8 cellular contexts compared by ENCODE assay signal in the genomic region with DNA sequence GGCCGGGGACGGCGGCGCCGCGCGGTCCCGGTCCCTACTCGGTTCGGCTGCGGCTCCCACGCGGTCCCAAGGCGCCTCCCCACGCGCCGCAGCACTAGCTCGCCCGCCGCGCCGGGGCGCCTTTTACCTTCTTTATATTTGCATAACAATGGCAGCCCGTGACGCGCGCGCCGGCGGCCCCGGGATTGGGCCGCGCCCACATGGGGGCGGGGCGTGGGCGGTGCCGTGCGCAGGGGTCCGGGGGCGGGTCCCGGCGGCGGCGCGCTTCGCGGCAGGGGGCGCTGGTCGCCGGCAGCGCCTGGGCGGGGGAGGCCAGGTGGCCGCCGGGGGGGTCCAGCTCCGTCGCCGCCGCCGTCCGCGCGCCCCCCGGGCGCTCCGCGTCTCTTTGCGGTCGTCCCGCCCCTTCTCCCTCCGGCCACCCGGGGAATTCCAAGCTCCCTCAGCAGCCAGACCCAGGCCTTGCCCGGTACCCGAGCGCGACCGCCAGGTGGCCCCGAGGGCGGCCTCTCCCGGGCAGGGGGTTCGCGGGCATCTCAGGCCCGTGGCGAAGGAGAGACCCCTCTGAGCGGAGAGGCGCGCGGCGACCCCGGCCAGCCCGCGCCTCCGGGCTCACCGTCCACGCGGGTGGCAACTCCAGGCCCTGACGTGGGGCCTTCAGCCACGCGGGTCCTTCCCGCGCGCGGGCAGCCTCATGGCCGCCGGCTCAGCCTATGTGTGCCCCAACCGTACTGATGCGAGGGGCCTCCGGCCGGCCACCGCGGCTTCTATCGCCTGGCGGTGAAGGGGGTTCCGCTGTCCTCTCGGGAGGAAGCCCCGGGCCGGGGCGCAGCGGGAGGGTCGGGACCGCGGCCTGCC. TPM values are rescaled to one million over a fixed set of nuclear protein-coding genes. Genes with fewer than 3 reads are reported as not detected.
DNase-seq lines count a peak whose midpoint lies in the region; ATAC-seq lines count a peak whose summit lies in the region.

A gene with protein sequence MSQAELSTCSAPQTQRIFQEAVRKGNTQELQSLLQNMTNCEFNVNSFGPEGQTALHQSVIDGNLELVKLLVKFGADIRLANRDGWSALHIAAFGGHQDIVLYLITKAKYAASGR (minus strand): TSS at position 96 of the 855 bp plus-strand sequence. CDS start 343 bp downstream, outside the sequence.

- peak within 1 kb of the TSS; percentile 68 for H3K4me3 Mint-ChIP-seq in activated CD4-positive, alpha-beta memory T cell treated with anti-CD3 and anti-CD28 coated beads for 36 hours

- intact Hi-C loops in activated CD4-positive, alpha-beta memory T cell treated with anti-CD3 and anti-CD28 coated beads for 36 hours (cut with micrococcal nuclease) = loop anchor here (2.0 kb wide), 1 partner anchor 104 kb away; no protein-coding TSS in a partner anchor

- DNase-seq in AML-193 (lab: John Stamatoyannopoulos, UW) (peak; percentile 30 to 32), NCI-H748 (lab: John Stamatoyannopoulos, UW; ENCODE audit: unreplicated experiment) (peak; percentile 91), medulla oblongata (ENCODE audit: extremely low spot score) (peak; percentile 88)
- peak; percentile 92 for DNase-seq in activated CD4-positive, alpha-beta memory T cell treated with anti-CD3 and anti-CD28 coated beads for 36 hours
- DNase-seq in effector CD4-positive, alpha-beta T cell = peak; percentile 92
- DNase-seq in stimulated activated CD4-positive, alpha-beta T cell treated with anti-CD3 and anti-CD28 coated beads, TNF-alpha, amount 100 ng/mL, for 48 hours (ENCODE audit: low read depth in 3 of 3) = peak; percentile 77 to 92 (median 84)

- ATAC-seq in GM19043 (IDR thresholded peaks at IDR 0.05; ENCODE audit: low read depth, unreplicated experiment) (peak; percentile 69), HG03342 (IDR thresholded peaks at IDR 0.05; ENCODE audit: unreplicated experiment) (peak; percentile 65)

- CTCF ChIA-PET in activated CD4-positive, alpha-beta memory T cell treated with anti-CD3 and anti-CD28 coated beads for 36 hours (lab: Charles Lee) = interaction anchor here (0.6 to 2.2 kb wide), 29 partner anchors 8 to 263 kb away, joined by 3 to 9 read pairs (median 4); a partner anchor contains a TSS

- H3K9me3 Mint-ChIP-seq in activated CD4-positive, alpha-beta memory T cell treated with anti-CD3 and anti-CD28 coated beads for 36 hours = no peaks in the 10 kb centered on the region

- POLR2A ChIA-PET in activated CD4-positive, alpha-beta memory T cell treated with anti-CD3 and anti-CD28 coated beads for 36 hours (lab: Charles Lee) = interaction anchor here (0.5 to 1.5 kb wide), 6 partner anchors 17 to 232 kb away, joined by 3 to 5 read pairs (median 4); a partner anchor contains a TSS

- H3K27ac Mint-ChIP-seq in activated CD4-positive, alpha-beta memory T cell treated with anti-CD3 and anti-CD28 coated beads for 36 hours = no peak within 1 kb of the TSS

- H3K4me1 Mint-ChIP-seq in activated CD4-positive, alpha-beta memory T cell treated with anti-CD3 and anti-CD28 coated beads for 36 hours (ENCODE audit: low read depth) = peaks cover 12% of the 10 kb centered on the region

- peaks cover 18% of the 10 kb centered on the region for H3K27me3 Mint-ChIP-seq in activated CD4-positive, alpha-beta memory T cell treated with anti-CD3 and anti-CD28 coated beads for 36 hours

- H3K36me3 Mint-ChIP-seq in activated CD4-positive, alpha-beta memory T cell treated with anti-CD3 and anti-CD28 coated beads for 36 hours = no peaks in the 10 kb centered on the region

RNA-seq across cellular contexts. Expression of the gene that starts here (rescaled TPM):
- 1 to 10 TPM in 1 of 2 experiments, under 1 TPM in 1; 0.82 to 1.1 TPM for total RNA-seq in activated CD4-positive, alpha-beta memory T cell treated with anti-CD3 and anti-CD28 coated beads for 36 hours

Comparison
In these comparisons a context has a peak if more than half of its experiments do, and no peak if none do; other contexts are left out.
1. Peak in every context shown above with its lines: DNase-seq and ATAC-seq.
2. DNase-seq: peak in every context shown above with its lines; median percentile 92 in activated CD4-positive, alpha-beta memory T cell treated with anti-CD3 and anti-CD28 coated beads for 36 hours; 92 in effector CD4-positive, alpha-beta T cell; 91 in NCI-H748; 88 in medulla oblongata; 84 in stimulated activated CD4-positive, alpha-beta T cell treated with anti-CD3 and anti-CD28 coated beads, TNF-alpha, amount 100 ng/mL, for 48 hours; 31 in AML-193.